ENCODE assay signal across 8 cellular contexts in the genomic region with DNA sequence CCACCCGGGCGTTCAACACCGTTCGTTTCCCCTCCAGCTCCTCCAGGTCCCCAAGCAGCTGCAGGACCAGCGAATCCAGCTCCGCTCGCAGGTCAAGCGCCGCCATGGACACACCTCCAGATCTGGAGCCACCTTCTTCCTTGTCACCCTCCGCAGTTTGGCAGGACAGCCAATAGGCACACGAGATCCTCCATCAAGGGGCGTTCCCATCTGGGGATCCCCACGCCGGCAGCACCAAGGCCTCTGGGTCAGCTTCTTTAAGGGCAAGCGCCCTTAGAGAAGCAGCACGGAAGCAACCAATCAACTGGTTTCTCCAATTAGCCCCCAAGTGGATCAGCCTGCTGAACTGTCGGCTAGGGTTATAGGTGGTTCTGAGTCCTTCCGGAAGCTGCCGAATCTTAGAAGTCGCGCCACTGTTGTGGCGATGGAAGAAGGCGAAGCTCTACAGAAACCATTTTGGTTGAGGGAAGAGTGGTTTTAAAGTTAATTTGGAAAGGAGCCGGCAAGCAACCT. TPM values are rescaled to one million over a fixed set of nuclear protein-coding genes. Genes with fewer than 3 reads are reported as not detected.
A peak's percentile ranks its signal among the peaks of the same experiment; 100 is the strongest.
DNase-seq lines count a peak whose midpoint lies in the region; ATAC-seq, FAIRE-seq and TF ChIP-seq lines count a peak whose summit lies in the region.

No MANE protein-coding gene starts in this region.

- peak; percentile 80 for ATAC-seq in HG02798 (IDR thresholded peaks at IDR 0.05; ENCODE audit: poor library complexity, unreplicated experiment)

- peaks cover 38% of the 10 kb centered on the region for H3K36me3 ChIP-seq in adipocyte (ENCODE audit: control insufficient read depth, insufficient read depth, low read length, severe bottlenecking)

- peak overlapping the region; percentile 86 for H3K9ac ChIP-seq in adipocyte (ENCODE audit: low read length)

- H3K36me3 Mint-ChIP-seq in type B pancreatic cell = peaks cover 30% of the 10 kb centered on the region

- peaks cover 21% of the 10 kb centered on the region for H3K4me1 ChIP-seq in adipocyte (ENCODE audit: control insufficient read depth, insufficient read depth, low read length)

- H3K27ac Mint-ChIP-seq in type B pancreatic cell = peak overlapping the region; percentile 94

- H3K4me3 Mint-ChIP-seq in type B pancreatic cell = peak overlapping the region; percentile 99

- TF ChIP-seq POLR2A in GM12891 (IDR thresholded peaks at IDR 0.05; ENCODE audit: low read depth, low read length) = peak; percentile 79

- FAIRE-seq in GM12891 (lab: Jason Lieb, UNC) = peak; percentile 88

- peaks cover 22% of the 10 kb centered on the region for H3K4me1 Mint-ChIP-seq in type B pancreatic cell (ENCODE audit: unreplicated experiment)

- peak overlapping the region; percentile 89 for H3K4me3 ChIP-seq in adipocyte (ENCODE audit: low read length)

- H3K9me3 Mint-ChIP-seq in type B pancreatic cell = no peaks in the 10 kb centered on the region

- no peaks in the 10 kb centered on the region for H3K9me3 ChIP-seq in adipocyte (ENCODE audit: control insufficient read depth, low read length)

- peak; percentile 92 for DNase-seq in GM12891 (ENCODE audit: insufficient read length, low spot score)
- DNase-seq in NCI-H1417 treated with DMSO at 0.1 percent for 48 hours (lab: John Stamatoyannopoulos, UW) = peak; percentile 93
- peak; percentile 90 to 92 for DNase-seq in SW 1271 (lab: John Stamatoyannopoulos, UW)
- peak; percentile 97 for DNase-seq in adipocyte (ENCODE audit: low read depth)
- peak; percentile 96 for DNase-seq in cardiac septum (ENCODE audit: low spot score)
- peak; percentile 96 for DNase-seq in pons (ENCODE audit: low spot score)
- peak; percentile 88 for DNase-seq in type B pancreatic cell (ENCODE audit: extremely low spot score, unreplicated experiment)

- intact Hi-C loops in cardiac septum (cut with DNase I) = loop anchor here (1.0 kb wide), 1 partner anchor 14 kb away; a partner anchor contains a TSS

- H3K27me3 Mint-ChIP-seq in type B pancreatic cell = peaks cover 3% of the 10 kb centered on the region

- H3K27me3 ChIP-seq in adipocyte (replicated peaks; ENCODE audit: control insufficient read depth, insufficient read depth, low read length) = no peaks in the 10 kb centered on the region

- TF ChIP-seq CTCF in type B pancreatic cell (conservative IDR thresholded peaks at IDR 0.05) = no peak

TF ChIP-seq in GM12891, 5 proteins besides CTCF, POLR2A, EP300 and RAD21:
- TF ChIP-seq POLR2AphosphoS5 (IDR thresholded peaks at IDR 0.05; ENCODE audit: low read depth, low read length) (peak; percentile 70), TAF1 (IDR thresholded peaks at IDR 0.05; ENCODE audit: low read depth, low read length) (peak; percentile 52; the same call in 1 of the 2 replicates), POU2F2 (IDR thresholded peaks at IDR 0.05; ENCODE audit: low read depth, low read length) (no peak)

RNA-seq across cellular contexts. Expression of a gene that starts 0.6 kb away (rescaled TPM):
- 118 TPM for polyA plus RNA-seq in GM12891 (2012; ENCODE audit: low read depth, missing spikeins)
- 60.7 TPM for total RNA-seq in cardiac septum
- total RNA-seq in type B pancreatic cell (ENCODE audit: low replicate concordance) = 53.6 and 67.0 TPM in 2 replicates

RNA-seq across cellular contexts. Expression of a gene that starts 13.8 kb away (rescaled TPM):
- polyA plus RNA-seq in GM12891 (2012; ENCODE audit: low read depth, missing spikeins) = 29.4 TPM
- 13.4 TPM for total RNA-seq in cardiac septum
- total RNA-seq in type B pancreatic cell (ENCODE audit: low replicate concordance) = 35.8 and 37.5 TPM in 2 replicates

Comparison
In these comparisons a context has a peak if more than half of its experiments do, and no peak if none do; other contexts are left out.
1. Peak in every context shown above with its lines: DNase-seq, ATAC-seq and H3K4me3 ChIP-seq.